10 cellular contexts compared by ENCODE assay signal in genomic region chr1:116415699-116416533, GRCh38. TPM values are rescaled to one million over a fixed set of nuclear protein-coding genes. Genes with fewer than 3 reads are reported as not detected.
DNase-seq lines count a peak whose midpoint lies in the region; ATAC-seq and TF ChIP-seq lines count a peak whose summit lies in the region.
"Had no signal": no experiment of that assay in that cellular context is flagged by ENCODE, and none has a peak within 500 bp of the region (broad histone marks: within the 10 kb centered on the region; RNA-seq: fewer than 3 reads in every experiment).

No MANE protein-coding gene starts in this region.

- H3K27me3 ChIP-seq in endodermal cell (ENCODE audit: control insufficient read depth, insufficient read depth, low read length, poor library complexity, severe bottlenecking) = no peaks in the 10 kb centered on the region
- H3K27me3 ChIP-seq: spleen had no signal

- peak; percentile 72 for TF ChIP-seq CTCF in endodermal cell (conservative IDR thresholded peaks at IDR 0.05)
- no peak for TF ChIP-seq CTCF in neural crest cell (conservative IDR thresholded peaks at IDR 0.05)

- no peaks in the 10 kb centered on the region for H3K9me3 ChIP-seq in endodermal cell (ENCODE audit: control insufficient read depth, low read length)
- H3K9me3 ChIP-seq: spleen had no signal

- peak overlapping the region; percentile 92 for H3K27ac Mint-ChIP-seq in endodermal cell
- no peak overlapping the region for H3K27ac Mint-ChIP-seq in neural crest cell (ENCODE audit: unreplicated experiment)

- no peak for ATAC-seq in GM21786 (IDR thresholded peaks at IDR 0.05; ENCODE audit: unreplicated experiment)

- peak; percentile 87 for DNase-seq in G401 (ENCODE audit: low spot score)
- peak; percentile 98 for DNase-seq in OCI-M1 (lab: John Stamatoyannopoulos, UW)
- DNase-seq in endodermal cell = peak; percentile 87
- DNase-seq in neural crest cell (ENCODE audit: low read depth, low spot score) = no peak
- DNase-seq in activated gamma-delta T cell treated with Interleukin-2 at 50 U/mL for 16 hours = no peak
- DNase-seq in NCI-H524 treated with DMSO at 0.1 percent for 48 hours (lab: John Stamatoyannopoulos, UW) = no peak
- DNase-seq in ACHN = no peak
- DNase-seq: activated T-cell treated with anti-CD3 and anti-CD28 coated beads, Interleukin-2, amount 50 U/mL, for 48 hours; spleen had no signal

- H3K4me1 Mint-ChIP-seq in endodermal cell (peaks cover 63% of the 10 kb centered on the region), neural crest cell (peaks cover 41% of the 10 kb centered on the region)

- H3K9me3 Mint-ChIP-seq in endodermal cell (no peaks in the 10 kb centered on the region), neural crest cell (no peaks in the 10 kb centered on the region)

- H3K27ac ChIP-seq in endodermal cell (ENCODE audit: low read depth, low read length) = peak overlapping the region; percentile 78
- H3K27ac ChIP-seq: spleen had no signal

- H3K4me3 ChIP-seq in endodermal cell (ENCODE audit: low read length) = peak overlapping the region; percentile 42
- H3K4me3 ChIP-seq: spleen had no signal

- H3K36me3 Mint-ChIP-seq in endodermal cell (ENCODE audit: low read depth) (no peaks in the 10 kb centered on the region), neural crest cell (ENCODE audit: low read depth) (no peaks in the 10 kb centered on the region)

- H3K36me3 ChIP-seq in endodermal cell (ENCODE audit: control insufficient read depth, insufficient read depth, low read length) = no peaks in the 10 kb centered on the region
- H3K36me3 ChIP-seq: spleen had no signal

- peak overlapping the region; percentile 38 for H3K9ac ChIP-seq in endodermal cell (ENCODE audit: extremely low read depth, low read length, poor library complexity, severe bottlenecking)

- H3K27me3 Mint-ChIP-seq in endodermal cell (ENCODE audit: insufficient read depth) (no peaks in the 10 kb centered on the region), neural crest cell (ENCODE audit: low read depth) (no peaks in the 10 kb centered on the region)

- WGBS in endodermal cell (ENCODE audit: insufficient coverage in 1 of 2, insufficient read length in 1 of 2), 2 experiments = 11 to 39% methylated on average over 2 to 4 of the region's 5 CpGs

- H3K4me3 Mint-ChIP-seq in endodermal cell = peak overlapping the region; percentile 21
- peak overlapping the region; percentile 79 for H3K4me3 Mint-ChIP-seq in neural crest cell

- H3K4me1 ChIP-seq in endodermal cell (ENCODE audit: control insufficient read depth, insufficient read depth, low read length) = peaks cover 32% of the 10 kb centered on the region

- in situ Hi-C loops in G401 (cut with HindIII; ENCODE audit: low sequenced_read_pairs) = no loop called here
- in situ Hi-C loops in ACHN (cut with HindIII; ENCODE audit: low pct_ligation_motif_present, low pct_unique_long_range_greater_than_20kb, low sequenced_read_pairs) = no loop called here

RNA-seq across cellular contexts. Expression of gene ATP1A1, which starts 42.9 kb away (rescaled TPM):
- total RNA-seq in G401 (2014; rRNA removed; shearing (Covaris generic)) = 99.3 and 135 TPM in 2 replicates
- 100 to 1,000 TPM; 359 to 398 TPM for total RNA-seq in endodermal cell
- polyA plus RNA-seq in endodermal cell (2013, experiment 1 of 2) = 224 TPM
- polyA plus RNA-seq in endodermal cell (2013, experiment 2 of 2) = 222 TPM
- 175 and 176 TPM in 2 replicates for total RNA-seq in neural crest cell

Comparison
In these comparisons a context has a peak if more than half of its experiments do, and no peak if none do; other contexts are left out.
1. DNase-seq: peak in G401 (single experiment), OCI-M1 (single experiment) and endodermal cell (single experiment); none in neural crest cell (single experiment), activated gamma-delta T cell treated with Interleukin-2 at 50 U/mL for 16 hours (single experiment), NCI-H524 treated with DMSO at 0.1 percent for 48 hours (single experiment) and ACHN (single experiment).